ENCODE assay signal across 8 cellular contexts in the genomic region with DNA sequence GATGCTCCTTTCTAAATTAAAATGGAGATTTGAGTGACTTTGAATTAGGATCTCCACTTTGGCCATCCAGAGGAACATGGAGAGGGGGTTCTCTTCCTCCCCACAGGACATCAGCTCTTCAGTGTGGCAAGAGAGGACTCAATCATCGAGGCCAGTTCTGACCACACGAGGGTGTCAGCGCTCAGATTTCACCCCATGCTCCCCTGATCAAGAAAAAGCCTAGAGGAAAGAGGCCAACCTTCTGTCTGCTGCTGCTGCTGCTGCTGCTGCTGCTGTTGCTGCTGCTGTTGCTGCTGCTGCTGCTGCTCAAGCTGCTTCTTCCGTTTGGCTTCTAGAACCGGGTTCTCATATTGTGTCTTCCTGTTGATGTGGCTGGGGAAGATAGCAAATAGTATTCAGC.
DNase-seq lines count a peak whose midpoint lies in the region; ATAC-seq, FAIRE-seq and TF ChIP-seq lines count a peak whose summit lies in the region.

No MANE protein-coding gene starts in this region.

- no peak overlapping the region for H3K4me3 Mint-ChIP-seq in astrocyte (ENCODE audit: unreplicated experiment)
- no peak overlapping the region for H3K4me3 Mint-ChIP-seq in immature natural killer cell

- H3K4me2 ChIP-seq in astrocyte (ENCODE audit: low read length): no peak overlapping the region

- TF ChIP-seq CTCF in GM10248 (IDR thresholded peaks at IDR 0.05; ENCODE audit: control extremely low read depth, extremely low read depth, low read depth, missing control alignments): peak; percentile 34
- TF ChIP-seq CTCF in astrocyte (IDR thresholded peaks at IDR 0.05; ENCODE audit: insufficient read depth, low read depth, low read length): peak; percentile 42
- peak in 5 of 7 experiments; percentile 20 to 49 (median 35) for TF ChIP-seq CTCF in stomach (IDR thresholded peaks at IDR 0.05)

- no peak for TF ChIP-seq POLR2A in stomach (IDR thresholded peaks at IDR 0.05)

- H3K9me3 ChIP-seq in astrocyte (ENCODE audit: insufficient read depth, low read depth, low read length) (no peaks in the 10 kb centered on the region), stomach (no peaks in the 10 kb centered on the region)

- H3K79me2 ChIP-seq in astrocyte (ENCODE audit: insufficient read depth, low read length): no peaks in the 10 kb centered on the region

- 9 to 20% (median 13%) methylated on average over 5 of the region's 5 CpGs for WGBS in stomach, 5 donors

- H4K20me1 ChIP-seq in astrocyte (ENCODE audit: insufficient read depth, low read length): no peaks in the 10 kb centered on the region

- H3K27ac Mint-ChIP-seq in astrocyte (ENCODE audit: unreplicated experiment): no peak overlapping the region
- no peak overlapping the region for H3K27ac Mint-ChIP-seq in immature natural killer cell

- ATAC-seq in GM21825 (IDR thresholded peaks at IDR 0.05; ENCODE audit: unreplicated experiment) (no peak), HG02884 (IDR thresholded peaks at IDR 0.05; ENCODE audit: unreplicated experiment) (no peak)

- H3K27ac ChIP-seq in astrocyte (ENCODE audit: low read depth, low read length) (no peak overlapping the region), stomach (no peak overlapping the region)

- POLR2A ChIA-PET in GM10248 (lab: Yijun Ruan, JAX): no interaction called here

- CTCF ChIA-PET in GM10248 (lab: Yijun Ruan, JAX): interaction anchor here (0.7 to 4.0 kb wide), 15 partner anchors 9 to 911 kb away, joined by 3 to 15 read pairs (median 4); no protein-coding TSS in a partner anchor

- no peak overlapping the region for H3K9ac ChIP-seq in astrocyte (ENCODE audit: low read length)

- H3K36me3 Mint-ChIP-seq in astrocyte (ENCODE audit: low read depth, unreplicated experiment) (peaks cover 8% of the 10 kb centered on the region), immature natural killer cell (no peaks in the 10 kb centered on the region)

- no peak overlapping the region for H2AFZ ChIP-seq in astrocyte (ENCODE audit: low read depth, low read length)

- H3K9me3 Mint-ChIP-seq in astrocyte (ENCODE audit: unreplicated experiment): no peaks in the 10 kb centered on the region
- peaks cover 0 to 6% (median 2%) of the 10 kb centered on the region in 6 donors for H3K9me3 Mint-ChIP-seq in immature natural killer cell

- no peak for DNase-seq in GM10248 (ENCODE audit: extremely low spot score)
- DNase-seq in NAMALWA (ENCODE audit: low spot score): peak; percentile 7
- peak; percentile 25 for DNase-seq in astrocyte (ENCODE audit: low read depth)
- peak; percentile 52 to 86 for DNase-seq in hippocampal formation (lab: John Stamatoyannopoulos, UW)
- DNase-seq in stomach: peak; percentile 37
- no peak for DNase-seq in immature natural killer cell

- no peak overlapping the region for H3K4me3 ChIP-seq in astrocyte (ENCODE audit: insufficient read depth, low read depth, low read length)
- H3K4me3 ChIP-seq in stomach: no peak overlapping the region

- no peak for FAIRE-seq in astrocyte (lab: Jason Lieb, UNC)

- peaks cover 4% of the 10 kb centered on the region for H3K4me1 Mint-ChIP-seq in astrocyte (ENCODE audit: low read depth, unreplicated experiment)
- H3K4me1 Mint-ChIP-seq in immature natural killer cell: no peaks in the 10 kb centered on the region

- H3K27me3 ChIP-seq in astrocyte (ENCODE audit: insufficient read depth, low read length) (no peaks in the 10 kb centered on the region), stomach (no peaks in the 10 kb centered on the region)

- intact Hi-C loops in stomach (cut with DNase I; ENCODE audit: low total_unique reads): no loop called here

- H3K4me1 ChIP-seq in astrocyte (ENCODE audit: insufficient read depth, low read length): no peaks in the 10 kb centered on the region
- peaks cover 0 to 5% (median 2%) of the 10 kb centered on the region in 4 donors for H3K4me1 ChIP-seq in stomach

- TF ChIP-seq EP300 in stomach (IDR thresholded peaks at IDR 0.05): no peak

- H3K27me3 Mint-ChIP-seq in astrocyte (ENCODE audit: low read depth, unreplicated experiment) (no peaks in the 10 kb centered on the region), immature natural killer cell (ENCODE audit: low read depth in 3 of 3) (no peaks in the 10 kb centered on the region)

- H3K36me3 ChIP-seq in astrocyte (ENCODE audit: insufficient read depth, low read length): no peaks in the 10 kb centered on the region
- H3K36me3 ChIP-seq in stomach: peaks cover 0 to 40% (median 32%) of the 10 kb centered on the region in 4 donors

Comparison
In these comparisons a context has a peak if more than half of its experiments do, and no peak if none do; other contexts are left out.
1. DNase-seq: peak in NAMALWA (single experiment), astrocyte (single experiment), hippocampal formation (2 of 2) and stomach (single experiment); none in GM10248 (single experiment) and immature natural killer cell (0 of 3).
2. Peak in every context shown above with its lines, with median percentiles within 50 percentile points of each other: CTCF ChIP-seq.